In the genomic region with DNA sequence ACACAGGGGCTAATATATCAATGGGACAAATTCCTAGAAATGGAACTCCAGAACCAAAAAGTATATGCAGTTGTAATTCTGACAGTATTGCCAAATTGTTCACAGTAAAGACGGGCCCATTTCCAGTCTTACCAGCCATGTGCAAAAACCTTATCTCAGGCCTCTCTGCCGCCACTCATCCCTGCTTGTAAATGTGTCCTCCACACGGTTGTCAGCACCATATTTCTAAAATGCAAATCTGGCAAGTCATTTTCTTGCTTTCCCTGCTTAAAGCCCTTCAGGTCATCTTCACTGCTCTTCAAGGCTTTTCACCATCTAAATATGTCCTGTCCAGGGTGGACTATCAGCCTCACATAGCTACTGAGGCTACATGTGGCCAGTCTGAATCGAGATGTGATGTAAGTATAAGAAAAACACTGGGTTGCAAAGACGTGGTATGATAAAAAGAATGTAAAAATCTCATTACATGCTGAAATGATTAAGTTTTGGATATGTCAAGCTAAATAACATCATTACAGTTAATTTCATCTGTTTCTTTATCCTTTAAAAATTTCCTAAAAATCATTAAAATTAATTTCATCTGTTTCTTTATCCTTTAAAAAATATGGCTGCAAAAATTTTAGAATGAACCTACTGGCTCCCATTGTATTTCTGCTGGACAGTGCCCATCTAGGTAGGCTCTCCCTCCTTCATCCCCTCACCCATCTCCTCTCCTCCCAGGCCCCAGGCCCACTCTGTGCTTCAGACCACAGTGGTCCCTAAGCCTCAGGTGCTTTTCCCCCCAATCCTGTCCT, we compare ENCODE assay signal across 1 cellular context.
TF ChIP-seq lines count a peak whose summit lies in the region.

No MANE protein-coding gene starts in this region.

TF ChIP-seq in H1, 55 proteins besides CTCF, POLR2A, EP300 and RAD21:
- TF ChIP-seq HDAC2 (IDR thresholded peaks at IDR 0.05; ENCODE audit: borderline replicate concordance in 1 of 2, low read depth in 2 of 2, low read length in 2 of 2) (no peak), BACH1 (IDR thresholded peaks at IDR 0.05; ENCODE audit: low read length) (no peak), JUND (IDR thresholded peaks at IDR 0.05; ENCODE audit: low read length) (no peak)
TF ChIP-seq in H1: peak in this region for 0.
